Comparison of ENCODE assay signal across 3 cellular contexts in genomic region chr3:107061466-107061865, GRCh38.
TF ChIP-seq lines count a peak whose summit lies in the region.

No MANE protein-coding gene starts in this region.

TF ChIP-seq in SK-N-SH, 30 proteins besides CTCF, POLR2A, EP300 and RAD21:
- no peak for TF ChIP-seq USF1 (IDR thresholded peaks at IDR 0.05; ENCODE audit: borderline replicate concordance, low read depth)
- no peak for TF ChIP-seq PBX3 (IDR thresholded peaks at IDR 0.05)
- TF ChIP-seq REST (IDR thresholded peaks at IDR 0.05; ENCODE audit: low read depth, low read length): no peak
- no peak for TF ChIP-seq GATA2 (CRISPR knock-in tag; IDR thresholded peaks at IDR 0.05)
TF ChIP-seq in SK-N-SH: peak in this region for 0.

TF ChIP-seq in SK-N-SH treated with all-trans-retinoic acid at 6 μM for 48 hours, 23 proteins besides CTCF, POLR2A, EP300 and RAD21 (continued from another document):
- TF ChIP-seq CSRNP3 (CRISPR knock-in tag; IDR thresholded peaks at IDR 0.05) (no peak), PATZ1 (CRISPR knock-in tag; IDR thresholded peaks at IDR 0.05; ENCODE audit: borderline replicate concordance) (no peak), OSR1 (CRISPR knock-in tag; IDR thresholded peaks at IDR 0.05) (no peak), CREB5 (CRISPR knock-in tag; IDR thresholded peaks at IDR 0.05; ENCODE audit: low read depth) (no peak), PPARA (CRISPR knock-in tag; IDR thresholded peaks at IDR 0.05; ENCODE audit: borderline replicate concordance) (no peak), ZNF70 (CRISPR knock-in tag; IDR thresholded peaks at IDR 0.05) (no peak), POU6F1 (CRISPR knock-in tag; IDR thresholded peaks at IDR 0.05; ENCODE audit: borderline replicate concordance, low read depth) (no peak), CSDC2 (CRISPR knock-in tag; IDR thresholded peaks at IDR 0.05) (no peak), SNAI2 (CRISPR knock-in tag; IDR thresholded peaks at IDR 0.05) (no peak), TCF4 (CRISPR knock-in tag; IDR thresholded peaks at IDR 0.05; ENCODE audit: borderline replicate concordance) (no peak), ZNF565 (CRISPR knock-in tag; conservative IDR thresholded peaks at IDR 0.05; ENCODE audit: low read depth) (no peak), TOX (CRISPR knock-in tag; IDR thresholded peaks at IDR 0.05; ENCODE audit: borderline replicate concordance) (no peak)
TF ChIP-seq in SK-N-SH treated with all-trans-retinoic acid at 6 μM for 48 hours: peak in this region for 0.

TF ChIP-seq in H1, 55 proteins besides CTCF, POLR2A, EP300 and RAD21 (continued from another document):
- TF ChIP-seq GTF2F1 (IDR thresholded peaks at IDR 0.05; ENCODE audit: borderline replicate concordance, low read depth, low read length) (no peak), E2F6 (IDR thresholded peaks at IDR 0.05) (no peak), RXRA (IDR thresholded peaks at IDR 0.05; ENCODE audit: insufficient read depth, low read depth, low read length) (no peak), BRCA1 (IDR thresholded peaks at IDR 0.05; ENCODE audit: low read depth, low read length) (no peak), EGR1 (IDR thresholded peaks at IDR 0.05; ENCODE audit: borderline replicate concordance, low read depth, low read length) (no peak), HDAC6 (IDR thresholded peaks at IDR 0.05; ENCODE audit: low read depth, low read length) (no peak), ATF3 (IDR thresholded peaks at IDR 0.05; ENCODE audit: insufficient read depth, low read depth, low read length) (no peak), HDAC2 (IDR thresholded peaks at IDR 0.05; ENCODE audit: borderline replicate concordance in 1 of 2, low read depth in 2 of 2, low read length in 2 of 2) (no peak), SP2 (IDR thresholded peaks at IDR 0.05; ENCODE audit: low read length) (no peak), ATF2 (IDR thresholded peaks at IDR 0.05; ENCODE audit: low read length) (no peak), SAP30 (IDR thresholded peaks at IDR 0.05; ENCODE audit: insufficient read depth, insufficient replicate concordance, low read length) (no peak), KDM1A (IDR thresholded peaks at IDR 0.05; ENCODE audit: borderline replicate concordance, low read length) (no peak), TAF1 (IDR thresholded peaks at IDR 0.05; ENCODE audit: low read depth, low read length) (no peak)
